Comparison of ENCODE assay signal across 8 cellular contexts in the genomic region with DNA sequence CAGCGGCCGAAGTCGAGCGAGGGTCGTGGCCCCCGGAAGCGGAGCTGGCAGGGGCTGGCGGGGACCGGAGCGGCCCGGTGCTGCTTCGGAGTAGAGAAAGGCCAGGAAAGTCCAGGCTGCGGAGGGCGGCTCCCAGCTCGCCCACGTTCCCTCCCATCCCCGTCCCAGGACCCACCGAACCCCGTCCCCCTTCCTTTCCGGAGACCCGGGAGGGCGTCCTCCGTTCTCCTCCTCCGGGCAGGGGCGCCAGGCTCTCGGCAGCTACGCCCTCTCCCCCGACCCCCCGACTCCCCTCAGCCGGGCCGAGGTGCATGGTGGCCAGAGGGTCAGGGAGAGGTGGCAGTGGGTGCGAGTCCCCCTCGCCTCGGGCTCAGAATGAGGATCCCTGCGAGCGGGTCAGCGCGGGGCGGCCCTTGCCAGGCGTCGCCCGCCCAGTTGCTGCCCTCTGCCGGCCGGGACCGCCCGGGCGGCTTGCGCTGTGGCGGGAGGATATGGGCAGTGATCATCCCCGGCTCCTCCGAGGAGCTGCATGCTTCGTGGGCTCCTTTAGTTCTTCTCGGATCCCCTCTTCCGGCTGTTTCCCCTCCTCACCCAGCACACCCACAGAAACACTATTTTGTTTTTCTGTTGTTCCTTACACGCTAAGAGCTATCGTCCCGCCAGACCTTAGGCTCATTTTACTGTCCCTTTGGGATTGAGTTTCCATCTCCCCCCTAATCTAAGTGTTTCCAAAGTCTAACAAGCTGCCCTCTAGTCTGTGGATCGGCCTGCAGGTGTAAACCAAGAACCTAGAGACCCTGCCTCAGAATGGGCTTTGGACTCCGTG. TPM values are rescaled to one million over a fixed set of nuclear protein-coding genes. Genes with fewer than 3 reads are reported as not detected.
DNase-seq lines count a peak whose midpoint lies in the region; TF ChIP-seq lines count a peak whose summit lies in the region.

No MANE protein-coding gene starts in this region.

- WGBS in esophagus muscularis mucosa, result 25% methylated on average over 11 of the region's 59 CpGs

- H3K27ac ChIP-seq in esophagus muscularis mucosa (replicated peaks in 1 of 4), result peak overlapping the region; percentile 51 to 72 (median 60)

- no peak for TF ChIP-seq POLR2A in esophagus muscularis mucosa (IDR thresholded peaks at IDR 0.05; ENCODE audit: low read depth)

- no peak for TF ChIP-seq EP300 in esophagus muscularis mucosa (IDR thresholded peaks at IDR 0.05)

- H3K36me3 ChIP-seq in MG63 (no peaks in the 10 kb centered on the region), esophagus muscularis mucosa (no peaks in the 10 kb centered on the region)

- H3K27me3 ChIP-seq in MG63, result peaks cover 36% of the 10 kb centered on the region
- peaks cover 11 to 63% (median 29%) of the 10 kb centered on the region in 4 donors for H3K27me3 ChIP-seq in esophagus muscularis mucosa
- H3K27me3 ChIP-seq in mononuclear cell (ENCODE audit: insufficient read depth, low read length), result peaks cover 84% of the 10 kb centered on the region

- DNase-seq in GM10266 (ENCODE audit: extremely low spot score), result peak; percentile 72
- DNase-seq in MG63, result peak; percentile 69
- DNase-seq in activated CD8-positive, alpha-beta memory T cell treated with anti-CD3 and anti-CD28 coated beads for 48 hours (ENCODE audit: low read depth in 2 of 3, low spot score in 2 of 3), result peak; percentile 31 to 38 (median 31)
- no peak for DNase-seq in esophagus muscularis mucosa (ENCODE audit: extremely low spot score)
- DNase-seq in stimulated activated CD8-positive, alpha-beta memory T cell treated with anti-CD3 and anti-CD28 coated beads, Interleukin-4, amount 100 ng/mL, for 24 hours (ENCODE audit: low read depth), result peak; percentile 41
- no peak for DNase-seq in NCI-H2107 (lab: John Stamatoyannopoulos, UW)
- no peak for DNase-seq in GOT3 (lab: John Stamatoyannopoulos, UW)

- H3K4me3 ChIP-seq in MG63 (peak overlapping the region; percentile 42), esophagus muscularis mucosa (peak overlapping the region; percentile 59 to 67 (median 62)), mononuclear cell (ENCODE audit: low read length) (peak overlapping the region; percentile 23)

- peak; percentile 81 for TF ChIP-seq CTCF in GM10266 (IDR thresholded peaks at IDR 0.05; ENCODE audit: control insufficient read depth, insufficient read depth, low read depth, missing control alignments)
- peak; percentile 69 to 95 (median 81) for TF ChIP-seq CTCF in esophagus muscularis mucosa (IDR thresholded peaks at IDR 0.05)

- H3K4me1 ChIP-seq in esophagus muscularis mucosa, result peaks cover 3 to 24% (median 18%) of the 10 kb centered on the region in 4 donors
- H3K4me1 ChIP-seq in mononuclear cell (ENCODE audit: insufficient read depth, low read length), result peaks cover 18% of the 10 kb centered on the region

- H3K9me3 ChIP-seq in MG63 (no peaks in the 10 kb centered on the region; the same call in 1 of the 2 replicates), esophagus muscularis mucosa (no peaks in the 10 kb centered on the region), mononuclear cell (ENCODE audit: low read depth, low read length) (no peaks in the 10 kb centered on the region)

- intact Hi-C loops in esophagus muscularis mucosa (cut with DNase I), result loop anchor here (2.0 to 10.0 kb wide), 3 partner anchors 94 to 321 kb away; no protein-coding TSS in a partner anchor

RNA-seq across cellular contexts. Expression of a gene that starts 0.7 kb away (rescaled TPM):
- 0.99 TPM in 1 of 2 replicates, not detected in the other for total RNA-seq in MG63 (2014; rRNA removed; shearing (Covaris generic); ENCODE audit: low replicate concordance)
- 10 to 100 TPM; 13.3 to 41.2 (median 19.8) TPM for total RNA-seq in esophagus muscularis mucosa
- 2.0 TPM for total RNA-seq in mononuclear cell

Comparison
In these comparisons a context has a peak if more than half of its experiments do, and no peak if none do; other contexts are left out.
1. DNase-seq: peak in GM10266 (single experiment), MG63 (single experiment), activated CD8-positive, alpha-beta memory T cell treated with anti-CD3 and anti-CD28 coated beads for 48 hours (3 of 3) and stimulated activated CD8-positive, alpha-beta memory T cell treated with anti-CD3 and anti-CD28 coated beads, Interleukin-4, amount 100 ng/mL, for 24 hours (single experiment); none in esophagus muscularis mucosa (single experiment), NCI-H2107 (single experiment) and GOT3 (single experiment).
2. Peak in every context shown above with its lines, with median percentiles within 50 percentile points of each other: H3K4me3 ChIP-seq.